ENCODE assay signal across 11 cellular contexts in genomic region chr2:165646321-165646801, GRCh38.
DNase-seq lines count a peak whose midpoint lies in the region; ATAC-seq and TF ChIP-seq lines count a peak whose summit lies in the region.
"Had no signal": no experiment of that assay in that cellular context is flagged by ENCODE, and none has a peak within 500 bp of the region (broad histone marks: within the 10 kb centered on the region; RNA-seq: fewer than 3 reads in every experiment).

No MANE protein-coding gene starts in this region.

- no peaks in the 10 kb centered on the region for H3K9me2 ChIP-seq in neural cell (ENCODE audit: insufficient read depth, low read length)

- no peak for TF ChIP-seq CTCF in WERI-Rb-1 (IDR thresholded peaks at IDR 0.05; ENCODE audit: low read depth, low read length)
- TF ChIP-seq CTCF in neural cell (IDR thresholded peaks at IDR 0.05; ENCODE audit: poor library complexity, severe bottlenecking), result no peak

- no peak for TF ChIP-seq RAD21 in neural cell (conservative IDR thresholded peaks at IDR 0.05)

- no peaks in the 10 kb centered on the region for H4K20me1 ChIP-seq in neural cell (ENCODE audit: insufficient read depth)

- H3K9ac ChIP-seq in neural cell (ENCODE audit: low read length), result no peak overlapping the region
- H3K9ac ChIP-seq: KMS-11 had no signal

- peaks cover 40% of the 10 kb centered on the region for H3K79me2 ChIP-seq in neural cell (replicated peaks; ENCODE audit: insufficient read depth, low read length)

- H3F3A ChIP-seq in neural cell (ENCODE audit: insufficient read depth, low read length, poor library complexity, severe bottlenecking), result peaks cover 4% of the 10 kb centered on the region

- peak overlapping the region; percentile 54 for H3K27ac ChIP-seq in WERI-Rb-1
- H3K27ac ChIP-seq in neural cell (ENCODE audit: low read length), result peak overlapping the region; percentile 15
- H3K27ac ChIP-seq: breast epithelium, KMS-11 had no signal

- H3K9me3 ChIP-seq in WERI-Rb-1 (ENCODE audit: severe bottlenecking), result no peaks in the 10 kb centered on the region
- no peaks in the 10 kb centered on the region for H3K9me3 ChIP-seq in neural cell (ENCODE audit: low read length)
- H3K9me3 ChIP-seq: breast epithelium had no signal

- H3K4me3 ChIP-seq in WERI-Rb-1 (ENCODE audit: low read depth, low read length) (peak overlapping the region; percentile 47), neural cell (ENCODE audit: low read length) (no peak overlapping the region)
- H3K4me3 ChIP-seq: breast epithelium had no signal

- no peak overlapping the region for H3K4me2 ChIP-seq in neural cell (ENCODE audit: low read length)
- H3K4me2 ChIP-seq: KMS-11 had no signal

- no peak overlapping the region for H2AFZ ChIP-seq in neural cell (ENCODE audit: low read depth, low read length)

- no peaks in the 10 kb centered on the region for H3K27me3 ChIP-seq in WERI-Rb-1 (ENCODE audit: insufficient read depth, low read depth, severe bottlenecking)
- H3K27me3 ChIP-seq in neural cell (ENCODE audit: insufficient read depth, low read depth, low read length), result no peaks in the 10 kb centered on the region
- H3K27me3 ChIP-seq: breast epithelium had no signal

- H3K36me3 ChIP-seq in WERI-Rb-1 (no peaks in the 10 kb centered on the region), neural cell (ENCODE audit: insufficient read depth, low read length) (peaks cover 4% of the 10 kb centered on the region)
- H3K36me3 ChIP-seq: breast epithelium had no signal

- DNase-seq in EL (peak; percentile 1), NCI-H1694 (lab: John Stamatoyannopoulos, UW) (peak; percentile 96), WERI-Rb-1 (peak; percentile 36), A172 (ENCODE audit: low spot score) (no peak), midbrain (lab: John Stamatoyannopoulos, UW) (no peak)
- DNase-seq: activated CD4-positive, alpha-beta T cell treated with anti-CD3 and anti-CD28 coated beads, Interleukin-2, amount 50 U/mL, for 4 hours; DND-41 had no signal

- no peak for ATAC-seq in GM21825 (IDR thresholded peaks at IDR 0.05; ENCODE audit: unreplicated experiment)

- TF ChIP-seq EP300 in neural cell (conservative IDR thresholded peaks at IDR 0.05; ENCODE audit: poor library complexity, severe bottlenecking), result no peak

TF ChIP-seq in neural cell, 6 proteins besides CTCF, POLR2A, EP300 and RAD21:
- no peak for TF ChIP-seq EZH2 (IDR thresholded peaks at IDR 0.05; ENCODE audit: borderline replicate concordance, insufficient read depth, low read length, poor library complexity, severe bottlenecking)
- no peak for TF ChIP-seq POLR2AphosphoS5 (IDR thresholded peaks at IDR 0.05)
- TF ChIP-seq TAF1 (IDR thresholded peaks at IDR 0.05; ENCODE audit: low read depth), result no peak
- TF ChIP-seq REST (IDR thresholded peaks at IDR 0.05; ENCODE audit: borderline replicate concordance), result no peak
- no peak for TF ChIP-seq MXI1 (conservative IDR thresholded peaks at IDR 0.05; ENCODE audit: poor library complexity, severe bottlenecking)
TF ChIP-seq in neural cell: peak in this region for 0.

Comparison
In these comparisons a context has a peak if more than half of its experiments do, and no peak if none do; other contexts are left out.
1. DNase-seq: peak in EL (single experiment), NCI-H1694 (single experiment) and WERI-Rb-1 (single experiment); none in A172 (single experiment) and midbrain (single experiment).